Comparison of ENCODE assay signal across 2 cellular contexts in genomic region chr17:32987868-32988267, GRCh38. TPM values are rescaled to one million over a fixed set of nuclear protein-coding genes. Genes with fewer than 3 reads are reported as not detected.
"Had no signal": no experiment of that assay in that cellular context is flagged by ENCODE, and none has a peak within 500 bp of the region (broad histone marks: within the 10 kb centered on the region; RNA-seq: fewer than 3 reads in every experiment).

No MANE protein-coding gene starts in this region.

RNA-seq across cellular contexts. Expression of gene SPACA3, which starts 3.8 kb away (rescaled TPM):
- total RNA-seq: G401, GM12878 had no signal
